9 cellular contexts compared by ENCODE assay signal in the genomic region with DNA sequence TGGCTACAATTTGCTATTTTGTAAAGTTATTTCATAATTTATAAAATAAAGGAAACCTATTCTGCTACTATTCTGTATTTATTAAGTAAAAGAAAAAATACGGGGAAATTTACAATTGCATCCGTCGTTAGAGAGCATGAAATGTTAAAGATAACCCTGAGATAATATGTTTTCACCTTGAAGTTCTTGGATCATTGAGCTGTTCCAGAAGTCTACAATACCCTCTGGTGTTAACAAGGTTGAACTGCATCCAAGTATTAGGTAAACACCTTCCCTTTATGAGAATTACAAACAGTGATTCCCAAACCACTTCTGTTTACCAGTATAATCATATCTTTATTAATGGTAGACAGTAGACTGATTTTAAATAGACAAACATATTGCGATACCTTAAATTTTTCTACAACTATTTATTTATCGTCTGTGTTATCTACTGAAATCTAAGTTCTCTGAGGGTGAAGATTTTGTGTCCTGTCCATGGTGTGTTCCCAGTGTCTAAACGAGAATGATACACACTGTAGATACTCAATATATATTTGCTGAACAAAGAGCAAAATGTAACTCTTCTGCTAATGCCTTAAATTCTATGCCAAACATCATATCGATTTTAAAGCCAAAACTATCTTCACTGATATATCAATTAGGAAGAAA. TPM values are rescaled to one million over a fixed set of nuclear protein-coding genes. Genes with fewer than 3 reads are reported as not detected.
DNase-seq lines count a peak whose midpoint lies in the region; ATAC-seq, FAIRE-seq and TF ChIP-seq lines count a peak whose summit lies in the region.
"Had no signal": no experiment of that assay in that cellular context is flagged by ENCODE, and none has a peak within 500 bp of the region (broad histone marks: within the 10 kb centered on the region; RNA-seq: fewer than 3 reads in every experiment).

No MANE protein-coding gene starts in this region.

- FAIRE-seq in GM19239 (lab: Jason Lieb, UNC) (peak; percentile 91), colon (lab: Jason Lieb, UNC) (peak; percentile 18)

- no peak for TF ChIP-seq POLR2A in vagina (IDR thresholded peaks at IDR 0.05)

- H3K36me3 Mint-ChIP-seq in Calu3 (ENCODE audit: insufficient read depth, unreplicated experiment) = no peaks in the 10 kb centered on the region
- peaks cover 7% of the 10 kb centered on the region for H3K36me3 Mint-ChIP-seq in nephron (ENCODE audit: low read depth)
- H3K36me3 Mint-ChIP-seq in CD8-positive, alpha-beta memory T cell = peaks cover 3 to 20% (median 8%) of the 10 kb centered on the region in 3 donors

- H3K4me1 Mint-ChIP-seq in Calu3 (ENCODE audit: low read depth, unreplicated experiment) (no peaks in the 10 kb centered on the region), nephron (no peaks in the 10 kb centered on the region)
- H3K4me1 Mint-ChIP-seq in CD8-positive, alpha-beta memory T cell = peaks cover 0 to 5% (median 0%) of the 10 kb centered on the region in 3 donors

- no peaks in the 10 kb centered on the region for H3K9me3 Mint-ChIP-seq in Calu3 (ENCODE audit: low read depth, unreplicated experiment)
- no peaks in the 10 kb centered on the region for H3K9me3 Mint-ChIP-seq in nephron
- no peaks in the 10 kb centered on the region for H3K9me3 Mint-ChIP-seq in CD8-positive, alpha-beta memory T cell

- ATAC-seq in HG03280 (IDR thresholded peaks at IDR 0.05; ENCODE audit: unreplicated experiment) = peak; percentile 76

- H3K27me3 ChIP-seq in CD8-positive, alpha-beta memory T cell (ENCODE audit: insufficient read depth, low read length, poor library complexity, severe bottlenecking) = no peaks in the 10 kb centered on the region
- no peaks in the 10 kb centered on the region for H3K27me3 ChIP-seq in vagina
- H3K27me3 ChIP-seq: neutrophil had no signal

- H3K4me3 ChIP-seq in CD8-positive, alpha-beta memory T cell (ENCODE audit: low read length) = no peak overlapping the region
- H3K4me3 ChIP-seq in vagina = no peak overlapping the region

- H3K4me3 Mint-ChIP-seq in Calu3 (ENCODE audit: low read depth, unreplicated experiment) = no peak overlapping the region
- no peak overlapping the region for H3K4me3 Mint-ChIP-seq in nephron
- no peak overlapping the region for H3K4me3 Mint-ChIP-seq in CD8-positive, alpha-beta memory T cell

- no TSS peak for BruUV-seq in Calu3 (replicated peaks; lab: Mats Ljungman, UMichigan)

- H3K27me3 Mint-ChIP-seq in Calu3 (ENCODE audit: unreplicated experiment) (no peaks in the 10 kb centered on the region), nephron (ENCODE audit: low read depth) (no peaks in the 10 kb centered on the region)
- H3K27me3 Mint-ChIP-seq in CD8-positive, alpha-beta memory T cell = no peaks in the 10 kb centered on the region

- CTCF ChIA-PET in Calu3 (lab: Charles Lee) = interaction anchor here (0.9 to 1.5 kb wide), 2 partner anchors 95 to 250 kb away, joined by 5 to 7 read pairs; no protein-coding TSS in a partner anchor
- CTCF ChIA-PET in CD8-positive, alpha-beta memory T cell (lab: Charles Lee) = no interaction called here

- H3K27ac ChIP-seq in CD8-positive, alpha-beta memory T cell (ENCODE audit: low read depth, low read length) = no peak overlapping the region
- H3K27ac ChIP-seq in vagina = no peak overlapping the region
- H3K27ac ChIP-seq: neutrophil had no signal

- intact Hi-C loops in Calu3 (cut with micrococcal nuclease; ENCODE audit: unreplicated experiment) = loop anchor here (1.0 kb wide), 1 partner anchor 251 kb away; no protein-coding TSS in a partner anchor
- intact Hi-C loops in vagina (cut with DNase I) = no loop called here

- no peaks in the 10 kb centered on the region for H3K36me3 ChIP-seq in CD8-positive, alpha-beta memory T cell (ENCODE audit: insufficient read depth, low read length)
- no peaks in the 10 kb centered on the region for H3K36me3 ChIP-seq in vagina
- H3K36me3 ChIP-seq: neutrophil had no signal

- H3K27ac Mint-ChIP-seq in Calu3 (ENCODE audit: unreplicated experiment) = no peak overlapping the region
- no peak overlapping the region for H3K27ac Mint-ChIP-seq in nephron
- no peak overlapping the region for H3K27ac Mint-ChIP-seq in CD8-positive, alpha-beta memory T cell

- POLR2A ChIA-PET in CD8-positive, alpha-beta memory T cell (lab: Charles Lee) = no interaction called here

- peak; percentile 35 for TF ChIP-seq CTCF in Calu3 (IDR thresholded peaks at IDR 0.05; ENCODE audit: unreplicated experiment)
- TF ChIP-seq CTCF in nephron (IDR thresholded peaks at IDR 0.05; ENCODE audit: unreplicated experiment in 3 of 3) = peak; percentile 61 to 76 (median 62)
- TF ChIP-seq CTCF in vagina (IDR thresholded peaks at IDR 0.05) = no peak

- H3K4me1 ChIP-seq in CD8-positive, alpha-beta memory T cell (ENCODE audit: insufficient read depth, low read length) = no peaks in the 10 kb centered on the region
- no peaks in the 10 kb centered on the region for H3K4me1 ChIP-seq in vagina

- DNase-seq in Calu3 (peak; percentile 2), GM19239 (ENCODE audit: insufficient read length, low spot score) (no peak), NCI-H748 (lab: John Stamatoyannopoulos, UW; ENCODE audit: unreplicated experiment) (peak; percentile 57), vagina (ENCODE audit: extremely low spot score in 2 of 2) (no peak)
- DNase-seq in CD8-positive, alpha-beta memory T cell = no peak

- H3K9me3 ChIP-seq in CD8-positive, alpha-beta memory T cell (ENCODE audit: low read length) = no peaks in the 10 kb centered on the region
- no peaks in the 10 kb centered on the region for H3K9me3 ChIP-seq in vagina
- H3K9me3 ChIP-seq: neutrophil had no signal

RNA-seq across cellular contexts. Expression of a gene that starts 28.2 kb away (rescaled TPM):
- total RNA-seq in Calu3 (2022) = 8.4 and 8.9 TPM in 2 replicates
- 1 to 10 TPM; 4.9 to 6.6 TPM for total RNA-seq in CD8-positive, alpha-beta memory T cell
- 2.7 TPM for polyA plus RNA-seq in CD8-positive, alpha-beta memory T cell
- total RNA-seq in vagina = 9.8 TPM

Comparison
In these comparisons a context has a peak if more than half of its experiments do, and no peak if none do; other contexts are left out.
1. DNase-seq: peak in Calu3 (single experiment) and NCI-H748 (single experiment); none in GM19239 (single experiment), CD8-positive, alpha-beta memory T cell (0 of 5) and vagina (0 of 2).
2. CTCF ChIP-seq: peak in Calu3 (single experiment) and nephron (3 of 3); none in vagina (0 of 3).